ENCODE assay signal across 8 cellular contexts in genomic region chr9:112844771-112845542, GRCh38. TPM values are rescaled to one million over a fixed set of nuclear protein-coding genes. Genes with fewer than 3 reads are reported as not detected.
DNase-seq lines count a peak whose midpoint lies in the region; ATAC-seq and TF ChIP-seq lines count a peak whose summit lies in the region.

No MANE protein-coding gene starts in this region.

- H3K27me3 ChIP-seq in psoas muscle (ENCODE audit: insufficient read depth in 3 of 3, low read length in 2 of 3) (no peaks in the 10 kb centered on the region), aorta (ENCODE audit: control insufficient read depth in 1 of 2, insufficient read depth in 2 of 2, low read length in 1 of 2) (no peaks in the 10 kb centered on the region)

- 36 to 37% (median 37%) methylated on average over 15 of the region's 15 CpGs for WGBS in psoas muscle, 3 donors
- WGBS in aorta, 2 donors = 36 to 37% methylated on average over 15 of the region's 15 CpGs

- TF ChIP-seq CTCF in LNCAP (IDR thresholded peaks at IDR 0.05) (peak; percentile 99), psoas muscle (IDR thresholded peaks at IDR 0.05) (peak; percentile 98)

- intact Hi-C loops in Right ventricle myocardium inferior (cut with DNase I) = loop anchor here (1.0 to 10.0 kb wide), 2 partner anchors 58 to 270 kb away; no protein-coding TSS in a partner anchor
- intact Hi-C loops in psoas muscle (cut with DNase I) = loop anchor here in 1 of 2 donors (1.0 kb wide), 1 partner anchor 59 kb away; no protein-coding TSS in a partner anchor
- intact Hi-C loops in aorta (cut with DNase I) = loop anchor here in 1 of 2 donors (5.0 to 10.0 kb wide), 2 partner anchors 57 to 270 kb away; no protein-coding TSS in a partner anchor

- H3K9me3 ChIP-seq in psoas muscle (no peaks in the 10 kb centered on the region), aorta (ENCODE audit: control insufficient read depth, low read length) (no peaks in the 10 kb centered on the region)

- H3K4me3 ChIP-seq in psoas muscle (peak overlapping the region; percentile 37), aorta (ENCODE audit: low read length in 2 of 2) (no peak overlapping the region)

- ATAC-seq in GM21717 (IDR thresholded peaks at IDR 0.05; ENCODE audit: unreplicated experiment) = peak; percentile 92
- peak; percentile 56 for ATAC-seq in Right ventricle myocardium inferior
- peak; percentile 76 to 95 (median 87) for ATAC-seq in psoas muscle
- ATAC-seq in aorta (ENCODE audit: low FRiP score) = peak; percentile 90

- no peaks in the 10 kb centered on the region for H3K4me1 ChIP-seq in psoas muscle
- no peaks in the 10 kb centered on the region for H3K4me1 ChIP-seq in aorta (ENCODE audit: control insufficient read depth in 1 of 2, insufficient read depth in 2 of 2, low read length in 2 of 2)

- DNase-seq in DMS53 (lab: John Stamatoyannopoulos, UW) (peak; percentile 70), SK-N-DZ (ENCODE audit: low spot score) (peak; percentile 39), Right ventricle myocardium inferior (ENCODE audit: missing footprints) (peak; percentile 84), psoas muscle (peak; percentile 78 to 86), aorta (peak; percentile 84 to 95)
- DNase-seq in activated naive CD4-positive, alpha-beta T cell (lab: John Stamatoyannopoulos, UW) = peak; percentile 38 to 64 (median 58)

- peaks cover 0 to 6% of the 10 kb centered on the region in 2 donors for H3K36me3 ChIP-seq in psoas muscle (ENCODE audit: insufficient read depth in 1 of 2, low read depth in 1 of 2)
- H3K36me3 ChIP-seq in aorta (ENCODE audit: control insufficient read depth in 1 of 2, insufficient read depth in 2 of 2, low read length in 1 of 2) = no peaks in the 10 kb centered on the region

- H3K27ac ChIP-seq in psoas muscle (no peak overlapping the region), aorta (ENCODE audit: low read depth in 1 of 2, low read length in 2 of 2) (no peak overlapping the region)

RNA-seq across cellular contexts. Expression of gene SLC46A2, which starts 45.7 kb away (rescaled TPM):
- polyA plus RNA-seq in SK-N-DZ (2014; cell fraction: cytosol; rRNA removed) = not detected in 2 replicates
- polyA plus RNA-seq in SK-N-DZ (2014; cell fraction: nucleus; rRNA removed) = not detected in 2 replicates
- not detected for total RNA-seq in Right ventricle myocardium inferior
- not detected for total RNA-seq in psoas muscle
- under 1 TPM in 1 of 3 donors, not detected in 2; 0.01 TPM for polyA plus RNA-seq in psoas muscle
- under 1 TPM in 1 of 2 donors, not detected in 1; 0.18 TPM for total RNA-seq in aorta
- not detected for polyA plus RNA-seq in aorta

Comparison
In these comparisons a context has a peak if more than half of its experiments do, and no peak if none do; other contexts are left out.
1. DNase-seq: peak in every context shown above with its lines; median percentile 90 in aorta; 84 in Right ventricle myocardium inferior; 82 in psoas muscle; 70 in DMS53; 58 in activated naive CD4-positive, alpha-beta T cell; 39 in SK-N-DZ.